Comparison of ENCODE assay signal across 8 cellular contexts in the genomic region with DNA sequence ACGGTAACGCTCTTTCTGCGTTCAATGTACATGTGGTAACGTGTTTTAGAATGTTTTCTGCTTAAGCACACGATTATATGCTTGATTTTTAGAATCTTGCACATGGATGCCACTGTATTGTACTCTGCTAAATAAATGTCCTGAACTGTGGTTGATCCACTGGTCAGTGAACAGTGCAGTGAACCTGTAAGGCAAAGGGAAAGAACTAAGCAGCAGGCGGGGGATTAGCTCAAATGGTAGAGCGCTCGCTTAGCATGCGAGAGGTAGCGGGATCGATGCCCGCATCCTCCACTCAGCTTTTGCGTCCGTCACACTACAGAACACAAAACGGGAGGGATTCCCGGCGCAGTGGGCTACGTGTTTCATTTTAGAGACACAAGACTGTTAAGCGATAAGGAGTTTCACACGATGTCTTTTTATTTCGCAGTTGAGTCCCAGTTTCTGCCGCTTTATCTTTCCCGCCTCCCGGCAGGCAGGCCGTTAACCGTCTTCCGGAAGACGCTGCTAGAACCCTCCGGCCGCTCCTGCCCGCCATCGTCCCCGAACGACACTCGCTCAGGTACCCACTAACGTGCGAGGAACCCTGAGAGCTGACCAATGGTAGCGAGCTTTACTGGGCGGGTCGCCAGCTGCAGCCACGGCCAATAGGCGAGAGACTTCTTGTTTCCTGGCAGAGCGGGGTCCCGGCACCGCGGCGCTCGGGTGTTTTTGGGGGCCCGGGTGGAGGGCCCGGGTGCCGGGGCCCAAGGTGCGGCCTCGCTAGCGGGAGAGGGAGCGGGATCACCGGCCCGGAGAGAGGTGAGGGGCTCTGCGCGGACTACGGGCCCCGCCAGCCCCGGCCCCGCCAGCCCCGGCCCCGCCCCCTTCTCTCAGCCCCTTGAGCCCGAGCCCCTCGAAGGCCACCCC. TPM values are rescaled to one million over a fixed set of nuclear protein-coding genes. Genes with fewer than 3 reads are reported as not detected.
DNase-seq lines count a peak whose midpoint lies in the region; ATAC-seq and TF ChIP-seq lines count a peak whose summit lies in the region.

A gene with protein sequence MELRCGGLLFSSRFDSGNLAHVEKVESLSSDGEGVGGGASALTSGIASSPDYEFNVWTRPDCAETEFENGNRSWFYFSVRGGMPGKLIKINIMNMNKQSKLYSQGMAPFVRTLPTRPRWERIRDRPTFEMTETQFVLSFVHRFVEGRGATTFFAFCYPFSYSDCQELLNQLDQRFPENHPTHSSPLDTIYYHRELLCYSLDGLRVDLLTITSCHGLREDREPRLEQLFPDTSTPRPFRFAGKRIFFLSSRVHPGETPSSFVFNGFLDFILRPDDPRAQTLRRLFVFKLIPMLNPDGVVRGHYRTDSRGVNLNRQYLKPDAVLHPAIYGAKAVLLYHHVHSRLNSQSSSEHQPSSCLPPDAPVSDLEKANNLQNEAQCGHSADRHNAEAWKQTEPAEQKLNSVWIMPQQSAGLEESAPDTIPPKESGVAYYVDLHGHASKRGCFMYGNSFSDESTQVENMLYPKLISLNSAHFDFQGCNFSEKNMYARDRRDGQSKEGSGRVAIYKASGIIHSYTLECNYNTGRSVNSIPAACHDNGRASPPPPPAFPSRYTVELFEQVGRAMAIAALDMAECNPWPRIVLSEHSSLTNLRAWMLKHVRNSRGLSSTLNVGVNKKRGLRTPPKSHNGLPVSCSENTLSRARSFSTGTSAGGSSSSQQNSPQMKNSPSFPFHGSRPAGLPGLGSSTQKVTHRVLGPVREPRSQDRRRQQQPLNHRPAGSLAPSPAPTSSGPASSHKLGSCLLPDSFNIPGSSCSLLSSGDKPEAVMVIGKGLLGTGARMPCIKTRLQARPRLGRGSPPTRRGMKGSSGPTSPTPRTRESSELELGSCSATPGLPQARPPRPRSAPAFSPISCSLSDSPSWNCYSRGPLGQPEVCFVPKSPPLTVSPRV (plus strand): TSS at position 673 of the 906 bp plus-strand sequence. CDS start 1,291 bp downstream, outside the sequence.

- no peak for TF ChIP-seq CTCF in prostate gland (IDR thresholded peaks at IDR 0.05)

- peak; percentile 91 for DNase-seq in NCI-H187 treated with DMSO at 0.1 percent for 48 hours (lab: John Stamatoyannopoulos, UW)
- DNase-seq in T-helper 2 cell, result peak; percentile 86 to 97 (median 94)
- peak; percentile 23 to 96 (median 89) for DNase-seq in amygdala (lab: John Stamatoyannopoulos, UW)
- DNase-seq in left ventricle myocardium superior, result peak; percentile 97
- DNase-seq in prostate gland (ENCODE audit: low spot score), result peak; percentile 95

- H3K27ac ChIP-seq in prostate gland (peak within 1 kb of the TSS; percentile 85 to 90), urinary bladder (ENCODE audit: low read depth) (peak within 1 kb of the TSS; percentile 82)

- peak; percentile 63 for ATAC-seq in GM18505 (IDR thresholded peaks at IDR 0.05; ENCODE audit: unreplicated experiment)
- peak; percentile 63 for ATAC-seq in HG02970 (IDR thresholded peaks at IDR 0.05; ENCODE audit: low FRiP score, unreplicated experiment)
- peak; percentile 84 for ATAC-seq in left ventricle myocardium superior

- WGBS in prostate gland, result under 1% methylated on average over 49 of the region's 67 CpGs
- WGBS in urinary bladder, result under 1% methylated on average over 67 of the region's 67 CpGs

- H3K9me3 ChIP-seq in prostate gland, result no peaks in the 10 kb centered on the region

- H3K36me3 ChIP-seq in prostate gland (peaks cover 0 to 5% of the 10 kb centered on the region in 2 donors), urinary bladder (ENCODE audit: insufficient read depth) (no peaks in the 10 kb centered on the region)

- peaks cover 6% of the 10 kb centered on the region for H3K4me1 ChIP-seq in prostate gland (replicated peaks)
- no peaks in the 10 kb centered on the region for H3K4me1 ChIP-seq in urinary bladder (ENCODE audit: insufficient read depth)

- no peaks in the 10 kb centered on the region for H3K27me3 ChIP-seq in prostate gland (replicated peaks; ENCODE audit: insufficient read depth)

- intact Hi-C loops in left ventricle myocardium superior (cut with micrococcal nuclease) (no loop called here), prostate gland (cut with DNase I) (loop anchor here (2.0 kb wide), 1 partner anchor 28 kb away; the partner anchor contains the start of gene EMILIN1)

- peak within 1 kb of the TSS; percentile 97 to 98 for H3K4me3 ChIP-seq in prostate gland
- H3K4me3 ChIP-seq in urinary bladder (ENCODE audit: low read depth, low read length), result peak within 1 kb of the TSS; percentile 74

- TF ChIP-seq POLR2A in GM18505 (IDR thresholded peaks at IDR 0.05; ENCODE audit: borderline replicate concordance, extremely low read depth, insufficient read depth, insufficient read length) (peak; percentile 84), prostate gland (IDR thresholded peaks at IDR 0.05) (peak; percentile 43)

RNA-seq across cellular contexts. Expression of the gene that starts here (rescaled TPM):
- total RNA-seq in left ventricle myocardium superior, result 9.4 TPM
- total RNA-seq in prostate gland, result 10 to 100 TPM; 31.9 to 87.1 TPM
- total RNA-seq in urinary bladder, result 12.0 TPM
- 31.0 TPM for polyA plus RNA-seq in urinary bladder

Comparison
In these comparisons a context has a peak if more than half of its experiments do, and no peak if none do; other contexts are left out.
1. Peak in every context shown above with its lines: DNase-seq, ATAC-seq, H3K4me3 ChIP-seq and H3K27ac ChIP-seq.